ENCODE assay signal across 1 cellular context in the genomic region with DNA sequence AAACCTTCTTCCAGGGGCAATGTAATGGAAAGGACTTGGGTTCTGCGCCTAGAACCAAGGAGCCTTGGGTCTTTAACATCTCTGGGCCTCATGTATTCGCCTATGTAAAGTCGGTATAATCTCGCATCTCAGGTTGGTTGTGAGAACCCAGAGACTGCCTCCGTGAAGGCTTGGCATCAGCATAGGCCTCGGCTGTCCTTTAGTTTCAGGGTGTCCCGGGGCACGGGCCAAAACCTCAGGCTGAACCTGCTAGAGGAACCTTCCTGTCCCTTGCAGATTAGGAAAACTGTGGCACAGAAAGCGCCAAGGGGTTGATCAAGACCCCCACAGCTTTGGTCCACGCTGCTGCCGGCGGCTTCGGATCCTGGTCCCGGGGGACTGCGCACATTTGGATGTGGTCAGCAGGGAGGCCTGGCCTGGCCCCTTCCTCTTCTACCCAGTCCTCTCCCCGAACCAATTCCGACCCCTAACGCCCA.
TF ChIP-seq lines count a peak whose summit lies in the region.

No MANE protein-coding gene starts in this region.

TF ChIP-seq in HepG2, 621 proteins besides CTCF, POLR2A, EP300 and RAD21 (continued from another document):
- TF ChIP-seq, protein P1, sequence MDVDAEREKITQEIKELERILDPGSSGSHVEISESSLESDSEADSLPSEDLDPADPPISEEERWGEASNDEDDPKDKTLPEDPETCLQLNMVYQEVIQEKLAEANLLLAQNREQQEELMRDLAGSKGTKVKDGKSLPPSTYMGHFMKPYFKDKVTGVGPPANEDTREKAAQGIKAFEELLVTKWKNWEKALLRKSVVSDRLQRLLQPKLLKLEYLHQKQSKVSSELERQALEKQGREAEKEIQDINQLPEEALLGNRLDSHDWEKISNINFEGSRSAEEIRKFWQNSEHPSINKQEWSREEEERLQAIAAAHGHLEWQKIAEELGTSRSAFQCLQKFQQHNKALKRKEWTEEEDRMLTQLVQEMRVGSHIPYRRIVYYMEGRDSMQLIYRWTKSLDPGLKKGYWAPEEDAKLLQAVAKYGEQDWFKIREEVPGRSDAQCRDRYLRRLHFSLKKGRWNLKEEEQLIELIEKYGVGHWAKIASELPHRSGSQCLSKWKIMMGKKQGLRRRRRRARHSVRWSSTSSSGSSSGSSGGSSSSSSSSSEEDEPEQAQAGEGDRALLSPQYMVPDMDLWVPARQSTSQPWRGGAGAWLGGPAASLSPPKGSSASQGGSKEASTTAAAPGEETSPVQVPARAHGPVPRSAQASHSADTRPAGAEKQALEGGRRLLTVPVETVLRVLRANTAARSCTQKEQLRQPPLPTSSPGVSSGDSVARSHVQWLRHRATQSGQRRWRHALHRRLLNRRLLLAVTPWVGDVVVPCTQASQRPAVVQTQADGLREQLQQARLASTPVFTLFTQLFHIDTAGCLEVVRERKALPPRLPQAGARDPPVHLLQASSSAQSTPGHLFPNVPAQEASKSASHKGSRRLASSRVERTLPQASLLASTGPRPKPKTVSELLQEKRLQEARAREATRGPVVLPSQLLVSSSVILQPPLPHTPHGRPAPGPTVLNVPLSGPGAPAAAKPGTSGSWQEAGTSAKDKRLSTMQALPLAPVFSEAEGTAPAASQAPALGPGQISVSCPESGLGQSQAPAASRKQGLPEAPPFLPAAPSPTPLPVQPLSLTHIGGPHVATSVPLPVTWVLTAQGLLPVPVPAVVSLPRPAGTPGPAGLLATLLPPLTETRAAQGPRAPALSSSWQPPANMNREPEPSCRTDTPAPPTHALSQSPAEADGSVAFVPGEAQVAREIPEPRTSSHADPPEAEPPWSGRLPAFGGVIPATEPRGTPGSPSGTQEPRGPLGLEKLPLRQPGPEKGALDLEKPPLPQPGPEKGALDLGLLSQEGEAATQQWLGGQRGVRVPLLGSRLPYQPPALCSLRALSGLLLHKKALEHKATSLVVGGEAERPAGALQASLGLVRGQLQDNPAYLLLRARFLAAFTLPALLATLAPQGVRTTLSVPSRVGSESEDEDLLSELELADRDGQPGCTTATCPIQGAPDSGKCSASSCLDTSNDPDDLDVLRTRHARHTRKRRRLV (CRISPR knock-in tag; IDR thresholded peaks at IDR 0.05) = 0 out of 2 replicates have a peak, but pooled peaks have one; percentile 93
- no peak for TF ChIP-seq HOXA5 (CRISPR knock-in tag; IDR thresholded peaks at IDR 0.05)
- TF ChIP-seq ZNF30 (CRISPR knock-in tag; IDR thresholded peaks at IDR 0.05) = no peak
- TF ChIP-seq ZNF441 (CRISPR knock-in tag; IDR thresholded peaks at IDR 0.05; ENCODE audit: borderline replicate concordance) = no peak
- peak; percentile 60; the same call in 1 of the 2 replicates for TF ChIP-seq ZNF773 (CRISPR knock-in tag; IDR thresholded peaks at IDR 0.05; ENCODE audit: borderline replicate concordance)
- no peak for TF ChIP-seq ZNF775 (CRISPR knock-in tag; IDR thresholded peaks at IDR 0.05; ENCODE audit: borderline replicate concordance)
- 0 out of 2 replicates have a peak, but pooled peaks have one; percentile 67 for TF ChIP-seq TBP (CRISPR knock-in tag; IDR thresholded peaks at IDR 0.05)
- peak; percentile 90; the same call in 1 of the 2 replicates for TF ChIP-seq ZNF572 (CRISPR knock-in tag; IDR thresholded peaks at IDR 0.05)
- TF ChIP-seq, protein P2, sequence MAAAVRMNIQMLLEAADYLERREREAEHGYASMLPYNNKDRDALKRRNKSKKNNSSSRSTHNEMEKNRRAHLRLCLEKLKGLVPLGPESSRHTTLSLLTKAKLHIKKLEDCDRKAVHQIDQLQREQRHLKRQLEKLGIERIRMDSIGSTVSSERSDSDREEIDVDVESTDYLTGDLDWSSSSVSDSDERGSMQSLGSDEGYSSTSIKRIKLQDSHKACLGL (CRISPR knock-in tag; IDR thresholded peaks at IDR 0.05) = no peak
- peak; percentile 81; the same call in 1 of the 2 replicates for TF ChIP-seq DMTF1 (CRISPR knock-in tag; IDR thresholded peaks at IDR 0.05)
- 0 out of 2 replicates have a peak, but pooled peaks have one; percentile 81 for TF ChIP-seq ZNF251 (CRISPR knock-in tag; IDR thresholded peaks at IDR 0.05)
- 0 out of 2 replicates have a peak, but pooled peaks have one; percentile 10 for TF ChIP-seq ZNF180 (CRISPR knock-in tag; IDR thresholded peaks at IDR 0.05; ENCODE audit: borderline replicate concordance, low read depth)
- TF ChIP-seq SOX13 (IDR thresholded peaks at IDR 0.05) = no peak
- no peak for TF ChIP-seq SOX13 (CRISPR knock-in tag; conservative IDR thresholded peaks at IDR 0.05 in 1 of 2, IDR thresholded peaks at IDR 0.05 in 1 of 2)
- no peak for TF ChIP-seq RFXAP (CRISPR knock-in tag; IDR thresholded peaks at IDR 0.05; ENCODE audit: borderline replicate concordance)
- TF ChIP-seq RNF2 (conservative IDR thresholded peaks at IDR 0.05; ENCODE audit: low read depth) = no peak
- TF ChIP-seq, protein P3, sequence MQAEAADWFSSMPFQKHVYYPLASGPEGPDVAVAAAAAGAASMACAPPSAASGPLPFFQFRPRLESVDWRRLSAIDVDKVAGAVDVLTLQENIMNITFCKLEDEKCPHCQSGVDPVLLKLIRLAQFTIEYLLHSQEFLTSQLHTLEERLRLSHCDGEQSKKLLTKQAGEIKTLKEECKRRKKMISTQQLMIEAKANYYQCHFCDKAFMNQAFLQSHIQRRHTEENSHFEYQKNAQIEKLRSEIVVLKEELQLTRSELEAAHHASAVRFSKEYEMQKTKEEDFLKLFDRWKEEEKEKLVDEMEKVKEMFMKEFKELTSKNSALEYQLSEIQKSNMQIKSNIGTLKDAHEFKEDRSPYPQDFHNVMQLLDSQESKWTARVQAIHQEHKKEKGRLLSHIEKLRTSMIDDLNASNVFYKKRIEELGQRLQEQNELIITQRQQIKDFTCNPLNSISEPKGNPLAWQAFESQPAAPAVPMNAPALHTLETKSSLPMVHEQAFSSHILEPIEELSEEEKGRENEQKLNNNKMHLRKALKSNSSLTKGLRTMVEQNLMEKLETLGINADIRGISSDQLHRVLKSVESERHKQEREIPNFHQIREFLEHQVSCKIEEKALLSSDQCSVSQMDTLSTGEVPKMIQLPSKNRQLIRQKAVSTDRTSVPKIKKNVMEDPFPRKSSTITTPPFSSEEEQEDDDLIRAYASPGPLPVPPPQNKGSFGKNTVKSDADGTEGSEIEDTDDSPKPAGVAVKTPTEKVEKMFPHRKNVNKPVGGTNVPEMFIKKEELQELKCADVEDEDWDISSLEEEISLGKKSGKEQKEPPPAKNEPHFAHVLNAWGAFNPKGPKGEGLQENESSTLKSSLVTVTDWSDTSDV (CRISPR knock-in tag; IDR thresholded peaks at IDR 0.05) = peak; percentile 39
- TF ChIP-seq GABPA (IDR thresholded peaks at IDR 0.05; ENCODE audit: low read depth, low read length) = no peak
- TF ChIP-seq GABPA (CRISPR knock-in tag; IDR thresholded peaks at IDR 0.05; ENCODE audit: low read depth) = no peak
- TF ChIP-seq MYNN (CRISPR knock-in tag; IDR thresholded peaks at IDR 0.05; ENCODE audit: low read depth) = no peak
- 0 out of 2 replicates have a peak, but pooled peaks have one; percentile 62 for TF ChIP-seq NR1H2 (CRISPR knock-in tag; IDR thresholded peaks at IDR 0.05; ENCODE audit: borderline replicate concordance, low read depth)
- no peak for TF ChIP-seq ATF1 (CRISPR knock-in tag; IDR thresholded peaks at IDR 0.05)
- TF ChIP-seq HCFC1 (IDR thresholded peaks at IDR 0.05; ENCODE audit: low read depth, low read length) = no peak
- peak; percentile 15; the same call in 1 of the 2 replicates for TF ChIP-seq ZNF20 (CRISPR knock-in tag; IDR thresholded peaks at IDR 0.05)
- TF ChIP-seq SNAI1 (CRISPR knock-in tag; IDR thresholded peaks at IDR 0.05; ENCODE audit: borderline replicate concordance) = 0 out of 2 replicates have a peak, but pooled peaks have one; percentile 17
- peak; percentile 17; the same call in 1 of the 2 replicates for TF ChIP-seq IRX3 (CRISPR knock-in tag; IDR thresholded peaks at IDR 0.05; ENCODE audit: borderline replicate concordance, low read depth)
- TF ChIP-seq BORCS8-MEF2B (CRISPR knock-in tag; IDR thresholded peaks at IDR 0.05) = no peak
- peak; percentile 1 for TF ChIP-seq TBL1XR1 (IDR thresholded peaks at IDR 0.05; ENCODE audit: borderline replicate concordance, low read length, partially characterized antibody)
- TF ChIP-seq SMAD3 (CRISPR knock-in tag; IDR thresholded peaks at IDR 0.05) = 0 out of 2 replicates have a peak, but pooled peaks have one; percentile 3
- no peak for TF ChIP-seq ZNF33B (CRISPR knock-in tag; IDR thresholded peaks at IDR 0.05)
- TF ChIP-seq CHCHD3 (CRISPR knock-in tag; IDR thresholded peaks at IDR 0.05) = no peak
- TF ChIP-seq ZBTB38 (CRISPR knock-in tag; IDR thresholded peaks at IDR 0.05) = peak; percentile 96
- no peak for TF ChIP-seq ADNP (CRISPR knock-in tag; IDR thresholded peaks at IDR 0.05)
- TF ChIP-seq, protein P4, sequence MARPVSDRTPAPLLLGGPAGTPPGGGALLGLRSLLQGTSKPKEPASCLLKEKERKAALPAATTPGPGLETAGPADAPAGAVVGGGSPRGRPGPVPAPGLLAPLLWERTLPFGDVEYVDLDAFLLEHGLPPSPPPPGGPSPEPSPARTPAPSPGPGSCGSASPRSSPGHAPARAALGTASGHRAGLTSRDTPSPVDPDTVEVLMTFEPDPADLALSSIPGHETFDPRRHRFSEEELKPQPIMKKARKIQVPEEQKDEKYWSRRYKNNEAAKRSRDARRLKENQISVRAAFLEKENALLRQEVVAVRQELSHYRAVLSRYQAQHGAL (CRISPR knock-in tag; IDR thresholded peaks at IDR 0.05; ENCODE audit: not compliant biosample characterization) = no peak
- no peak for TF ChIP-seq ELF3 (CRISPR knock-in tag; IDR thresholded peaks at IDR 0.05)
- 0 out of 2 replicates have a peak, but pooled peaks have one; percentile 14 for TF ChIP-seq PAX8 (CRISPR knock-in tag; IDR thresholded peaks at IDR 0.05; ENCODE audit: borderline replicate concordance)
- TF ChIP-seq ZNF383 (CRISPR knock-in tag; IDR thresholded peaks at IDR 0.05; ENCODE audit: borderline replicate concordance) = peak; percentile 94; the same call in 1 of the 2 replicates
- no peak for TF ChIP-seq SMC3 (IDR thresholded peaks at IDR 0.05; ENCODE audit: low read length)
- TF ChIP-seq MIER2 (CRISPR knock-in tag; IDR thresholded peaks at IDR 0.05) = no peak
